Comparison of ENCODE assay signal across 24 cellular contexts in the genomic region with DNA sequence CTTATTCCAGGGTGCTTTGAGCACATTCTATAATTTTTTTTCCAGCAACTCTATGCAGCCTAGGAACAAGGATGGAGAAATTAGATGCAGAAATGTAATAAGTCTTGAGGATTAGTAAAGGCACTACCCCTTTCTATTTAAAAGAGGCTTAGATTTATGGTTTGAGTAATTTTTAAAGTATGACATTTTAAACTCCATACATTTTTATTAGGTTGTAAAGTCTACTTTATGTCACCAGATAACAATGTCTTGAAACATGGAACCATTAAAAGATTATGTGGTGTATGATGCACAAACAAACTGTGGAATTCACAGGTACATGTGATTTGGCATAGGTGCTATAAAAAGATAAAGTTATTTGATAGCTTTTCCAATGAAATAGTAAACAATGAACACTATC.
"Had no signal": no experiment of that assay in that cellular context is flagged by ENCODE, and none has a peak within 500 bp of the region (broad histone marks: within the 10 kb centered on the region; RNA-seq: fewer than 3 reads in every experiment).

No MANE protein-coding gene starts in this region.

- H3K27me3 ChIP-seq: brain microvascular endothelial cell, cardiac muscle cell, SJSA1 had no signal

- H3K36me3 ChIP-seq: brain microvascular endothelial cell, cardiac muscle cell, SJSA1 had no signal

- H3K27ac ChIP-seq: brain microvascular endothelial cell, cardiac muscle cell, KMS-11, SJSA1 had no signal

- DNase-seq: activated B cell treated with CpG ODN at 0.5 μM for 24 hours; activated CD4-positive, alpha-beta T cell treated with anti-CD3 and anti-CD28 coated beads for 1 hour; activated CD4-positive, alpha-beta T cell treated with anti-CD3 and anti-CD28 coated beads, Interleukin-2, amount 10 ng/mL, durations not matched to agents 24 days and 14 days; activated CD4-positive, alpha-beta T cell treated with anti-CD3 and anti-CD28 coated beads, Interleukin-2, amount 50 U/mL, for 48 hours; activated CD8-positive, alpha-beta memory T cell treated with anti-CD3 and anti-CD28 coated beads, Interleukin-2, amount 10 ng/mL, durations not matched to agents 7 days and 5 days; activated effector memory CD4-positive, alpha-beta T cell treated with Interleukin-2 at 50 U/mL for 16 hours; activated naive CD4-positive, alpha-beta T cell treated with anti-CD3 and anti-CD28 coated beads for 36 hours; activated T-cell treated with anti-CD3 and anti-CD28 coated beads, Interleukin-2, amount 50 U/mL, for 24 hours; amygdala; brain microvascular endothelial cell; MM.1S; NCI-H1105; NCI-H1436; NCI-H1694 treated with DMSO at 0.1 percent for 48 hours; NCI-H2029 treated with DMSO at 0.1 percent for 48 hours; NCI-H345; NCI-H510A treated with DMSO at 0.1 percent for 48 hours; NCI-H69; NK-92 treated with Interleukin-12 subunit alpha and Interleukin-12 subunit beta, amount 100 ng/mL, for 24 hours; SHP77; T-helper 9 cell had no signal

- ATAC-seq: activated CD8-positive, alpha-beta memory T cell treated with anti-CD3 and anti-CD28 coated beads, Interleukin-2, amount 10 ng/mL, durations not matched to agents 7 days and 5 days had no signal

- H3K4me3 ChIP-seq: cardiac muscle cell, SJSA1 had no signal

- H3K9ac ChIP-seq: KMS-11 had no signal

- H3K9me3 ChIP-seq: SJSA1 had no signal

- H3K4me2 ChIP-seq: KMS-11 had no signal
